In the genomic region with DNA sequence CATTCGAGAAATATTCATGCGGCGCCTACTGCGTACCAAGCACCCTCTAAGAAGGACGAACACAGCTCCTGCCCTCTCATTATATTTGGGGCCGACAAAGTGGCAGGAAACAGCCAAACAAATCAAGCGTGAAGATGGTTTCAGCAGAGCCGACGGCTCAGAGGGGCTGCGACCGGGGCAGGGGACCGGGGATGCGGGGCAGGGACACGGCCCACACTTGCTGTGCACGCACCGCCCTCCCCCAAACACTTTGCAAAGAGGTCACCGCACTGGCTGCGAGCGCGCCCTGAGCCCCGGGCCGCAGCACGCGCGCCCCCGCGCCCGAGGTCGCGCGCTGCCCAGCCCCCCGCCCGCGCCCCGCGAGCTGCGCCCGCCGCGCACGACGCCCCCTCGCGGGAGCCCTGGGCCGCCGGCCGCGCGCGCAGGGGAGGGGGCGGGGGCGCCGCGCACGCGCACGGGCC, we compare ENCODE assay signal across 1 cellular context.
TF ChIP-seq lines count a peak whose summit lies in the region.

No MANE protein-coding gene starts in this region.

TF ChIP-seq in K562, 482 proteins besides CTCF, POLR2A, EP300 and RAD21 (continued from another document and continues in another):
- TF ChIP-seq WHSC1 (IDR thresholded peaks at IDR 0.05; ENCODE audit: low read length) (no peak), ASH1L (IDR thresholded peaks at IDR 0.05; ENCODE audit: borderline replicate concordance, low read depth, partially characterized antibody) (no peak), RAD51 (IDR thresholded peaks at IDR 0.05; ENCODE audit: borderline replicate concordance, low read depth) (no peak), ZNF79 (CRISPR knock-in tag; IDR thresholded peaks at IDR 0.05; ENCODE audit: low read depth) (no peak), SMAD3 (CRISPR knock-in tag; conservative IDR thresholded peaks at IDR 0.05) (no peak), PRDM10 (IDR thresholded peaks at IDR 0.05; ENCODE audit: partially characterized antibody) (no peak), LEF1 (IDR thresholded peaks at IDR 0.05) (no peak), HDAC8 (tag; IDR thresholded peaks at IDR 0.05) (no peak), PPARD (CRISPR knock-in tag; IDR thresholded peaks at IDR 0.05) (no peak), STAT6 (CRISPR knock-in tag; IDR thresholded peaks at IDR 0.05) (no peak), ZNF583 (CRISPR knock-in tag; IDR thresholded peaks at IDR 0.05) (no peak), PBX2 (CRISPR knock-in tag; IDR thresholded peaks at IDR 0.05; ENCODE audit: low read depth) (no peak), PBX2 (tag; conservative IDR thresholded peaks at IDR 0.05; ENCODE audit: low read depth) (no peak), POLR2H (tag; IDR thresholded peaks at IDR 0.05; ENCODE audit: low read depth) (no peak), TBP (optimal IDR thresholded peaks at IDR 0.05; ENCODE audit: low read depth, low read length) (peak; percentile 9), ZNF766 (CRISPR knock-in tag; conservative IDR thresholded peaks at IDR 0.05) (peak; percentile 91), ARID1B (IDR thresholded peaks at IDR 0.05) (no peak), PHB2 (IDR thresholded peaks at IDR 0.05; ENCODE audit: low read depth) (no peak), KDM2B (CRISPR knock-in tag; IDR thresholded peaks at IDR 0.05) (no peak), ZNF785 (CRISPR knock-in tag; IDR thresholded peaks at IDR 0.05) (no peak), ZNF644 (tag; IDR thresholded peaks at IDR 0.05; ENCODE audit: low read depth) (peak; percentile 92), GATAD2B (IDR thresholded peaks at IDR 0.05; ENCODE audit: borderline replicate concordance) (no peak), ARID4B (CRISPR knock-in tag; IDR thresholded peaks at IDR 0.05) (no peak), TRIM24 (IDR thresholded peaks at IDR 0.05) (no peak), SIX5 (IDR thresholded peaks at IDR 0.05; ENCODE audit: borderline replicate concordance in 1 of 2, insufficient read depth in 1 of 2, low read depth in 1 of 2, low read length in 2 of 2) (no peak), ZBTB11 (CRISPR knock-in tag; IDR thresholded peaks at IDR 0.05) (peak in 1 of 3 experiments; percentile 60; a peak in 1 of 6 replicates), CC2D1A (IDR thresholded peaks at IDR 0.05) (no peak), STAT5B (CRISPR knock-in tag; IDR thresholded peaks at IDR 0.05) (no peak), ZNF436 (CRISPR knock-in tag; IDR thresholded peaks at IDR 0.05) (no peak), GTF2A2 (tag; IDR thresholded peaks at IDR 0.05) (no peak), SIN3B (IDR thresholded peaks at IDR 0.05; ENCODE audit: low read depth) (no peak)
- TF ChIP-seq, protein P1, sequence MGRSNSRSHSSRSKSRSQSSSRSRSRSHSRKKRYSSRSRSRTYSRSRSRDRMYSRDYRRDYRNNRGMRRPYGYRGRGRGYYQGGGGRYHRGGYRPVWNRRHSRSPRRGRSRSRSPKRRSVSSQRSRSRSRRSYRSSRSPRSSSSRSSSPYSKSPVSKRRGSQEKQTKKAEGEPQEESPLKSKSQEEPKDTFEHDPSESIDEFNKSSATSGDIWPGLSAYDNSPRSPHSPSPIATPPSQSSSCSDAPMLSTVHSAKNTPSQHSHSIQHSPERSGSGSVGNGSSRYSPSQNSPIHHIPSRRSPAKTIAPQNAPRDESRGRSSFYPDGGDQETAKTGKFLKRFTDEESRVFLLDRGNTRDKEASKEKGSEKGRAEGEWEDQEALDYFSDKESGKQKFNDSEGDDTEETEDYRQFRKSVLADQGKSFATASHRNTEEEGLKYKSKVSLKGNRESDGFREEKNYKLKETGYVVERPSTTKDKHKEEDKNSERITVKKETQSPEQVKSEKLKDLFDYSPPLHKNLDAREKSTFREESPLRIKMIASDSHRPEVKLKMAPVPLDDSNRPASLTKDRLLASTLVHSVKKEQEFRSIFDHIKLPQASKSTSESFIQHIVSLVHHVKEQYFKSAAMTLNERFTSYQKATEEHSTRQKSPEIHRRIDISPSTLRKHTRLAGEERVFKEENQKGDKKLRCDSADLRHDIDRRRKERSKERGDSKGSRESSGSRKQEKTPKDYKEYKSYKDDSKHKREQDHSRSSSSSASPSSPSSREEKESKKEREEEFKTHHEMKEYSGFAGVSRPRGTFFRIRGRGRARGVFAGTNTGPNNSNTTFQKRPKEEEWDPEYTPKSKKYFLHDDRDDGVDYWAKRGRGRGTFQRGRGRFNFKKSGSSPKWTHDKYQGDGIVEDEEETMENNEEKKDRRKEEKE (IDR thresholded peaks at IDR 0.05; ENCODE audit: borderline replicate concordance in 1 of 2, control insufficient read depth in 1 of 2, low read depth in 2 of 2, low read length in 1 of 2): no peak
- TF ChIP-seq, protein P2, sequence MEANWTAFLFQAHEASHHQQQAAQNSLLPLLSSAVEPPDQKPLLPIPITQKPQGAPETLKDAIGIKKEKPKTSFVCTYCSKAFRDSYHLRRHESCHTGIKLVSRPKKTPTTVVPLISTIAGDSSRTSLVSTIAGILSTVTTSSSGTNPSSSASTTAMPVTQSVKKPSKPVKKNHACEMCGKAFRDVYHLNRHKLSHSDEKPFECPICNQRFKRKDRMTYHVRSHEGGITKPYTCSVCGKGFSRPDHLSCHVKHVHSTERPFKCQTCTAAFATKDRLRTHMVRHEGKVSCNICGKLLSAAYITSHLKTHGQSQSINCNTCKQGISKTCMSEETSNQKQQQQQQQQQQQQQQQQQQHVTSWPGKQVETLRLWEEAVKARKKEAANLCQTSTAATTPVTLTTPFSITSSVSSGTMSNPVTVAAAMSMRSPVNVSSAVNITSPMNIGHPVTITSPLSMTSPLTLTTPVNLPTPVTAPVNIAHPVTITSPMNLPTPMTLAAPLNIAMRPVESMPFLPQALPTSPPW (CRISPR knock-in tag; IDR thresholded peaks at IDR 0.05): peak; percentile 94
